Comparison of ENCODE assay signal across 32 cellular contexts in genomic region chr2:216649573-216649972, GRCh38. TPM values are rescaled to one million over a fixed set of nuclear protein-coding genes. Genes with fewer than 3 reads are reported as not detected.
A peak's percentile ranks its signal among the peaks of the same experiment; 100 is the strongest.
DNase-seq lines count a peak whose midpoint lies in the region; ATAC-seq and TF ChIP-seq lines count a peak whose summit lies in the region.
"Had no signal": no experiment of that assay in that cellular context is flagged by ENCODE, and none has a peak within 500 bp of the region (broad histone marks: within the 10 kb centered on the region; RNA-seq: fewer than 3 reads in every experiment).

No MANE protein-coding gene starts in this region.

- no peak overlapping the region for H3K4me3 Mint-ChIP-seq in nephron
- H3K4me3 Mint-ChIP-seq in activated CD4-positive, alpha-beta memory T cell treated with anti-CD3 and anti-CD28 coated beads, Interleukin-2, amount 10 ng/mL, durations not matched to agents 7 days and 5 days, result no peak overlapping the region
- H3K4me3 Mint-ChIP-seq: activated CD8-positive, alpha-beta T cell treated with anti-CD3 and anti-CD28 coated beads for 36 hours; activated naive CD4-positive, alpha-beta T cell treated with anti-CD3 and anti-CD28 coated beads, Interleukin-2, amount 10 ng/mL, durations not matched to agents 7 days and 5 days; activated T-helper 17 cell treated with anti-CD3 and anti-CD28 coated beads, Interleukin-2, amount 50 U/mL, for 72 hours; memory B cell; T-helper 1 cell treated with Interleukin-12 subunit alpha and Interleukin-12 subunit beta and Interleukin-4 antibody, amounts not matched to agents 30 μg/mL and 1 μg/mL, for 36 hours had no signal

- in situ Hi-C loops in IMR-90 (cut with MboI; ENCODE audit: low sequenced_read_pairs), result no loop called here

- H2BK20ac ChIP-seq in IMR-90 (ENCODE audit: low read depth, low read length), result no peak overlapping the region

- no peaks in the 10 kb centered on the region for H3K79me1 ChIP-seq in IMR-90 (ENCODE audit: low read depth in 1 of 2, low read length in 2 of 2)

- no peak overlapping the region for H3K23ac ChIP-seq in IMR-90 (ENCODE audit: low read depth, low read length)

- H3K4me2 ChIP-seq in IMR-90 (ENCODE audit: low read depth, low read length), result no peak overlapping the region; the same call in 1 of the 2 replicates

- POLR2A ChIA-PET in IMR-90 (lab: Charles Lee; ENCODE audit: unreplicated experiment), result no interaction called here
- POLR2A ChIA-PET in activated CD4-positive, alpha-beta memory T cell treated with anti-CD3 and anti-CD28 coated beads, Interleukin-2, amount 10 ng/mL, durations not matched to agents 7 days and 5 days (lab: Charles Lee), result no interaction called here

- TF ChIP-seq POLR2A in IMR-90 (IDR thresholded peaks at IDR 0.05; ENCODE audit: low read depth, low read length) (no peak), body of pancreas (IDR thresholded peaks at IDR 0.05) (no peak)

- peaks cover 29% of the 10 kb centered on the region; the same call in 1 of the 2 replicates for H3K4me1 ChIP-seq in IMR-90 (ENCODE audit: control insufficient read depth, insufficient read depth, low read length)
- peaks cover 95% of the 10 kb centered on the region for H3K4me1 ChIP-seq in body of pancreas
- H3K4me1 ChIP-seq in stomach smooth muscle (ENCODE audit: control insufficient read depth, insufficient read depth, low read length), result peaks cover 52% of the 10 kb centered on the region
- H3K4me1 ChIP-seq: prostate gland had no signal

- peaks cover 38% of the 10 kb centered on the region for H3K36me3 Mint-ChIP-seq in nephron (ENCODE audit: low read depth)
- no peaks in the 10 kb centered on the region for H3K36me3 Mint-ChIP-seq in activated CD4-positive, alpha-beta memory T cell treated with anti-CD3 and anti-CD28 coated beads, Interleukin-2, amount 10 ng/mL, durations not matched to agents 7 days and 5 days (ENCODE audit: low read depth)
- H3K36me3 Mint-ChIP-seq: memory B cell had no signal

- H3K9ac ChIP-seq in IMR-90 (ENCODE audit: low read depth, low read length), result no peak overlapping the region
- H3K9ac ChIP-seq in stomach smooth muscle (ENCODE audit: low read length in 2 of 2), result no peak overlapping the region

- 17% methylated on average over 1 of the region's 5 CpGs; no CpG with 5 or more reads in 1 of the 2 experiments for WGBS in IMR-90 (ENCODE audit: extremely low coverage in 2 of 2, insufficient read length in 1 of 2), 2 experiments
- 36 to 38% methylated on average over 5 of the region's 5 CpGs for WGBS in body of pancreas, 2 donors

- H3K9me1 ChIP-seq in IMR-90 (ENCODE audit: insufficient read depth, low read length), result peaks cover 4% of the 10 kb centered on the region

- H3K18ac ChIP-seq in IMR-90 (ENCODE audit: low read depth, low read length), result peak overlapping the region; percentile 45; the same call in 1 of the 2 replicates

- H3K4ac ChIP-seq in IMR-90 (ENCODE audit: low read depth, low read length), result no peak overlapping the region

- no peak overlapping the region for H4K8ac ChIP-seq in IMR-90 (ENCODE audit: low read depth in 2 of 2, low read length in 2 of 2)

- no peak overlapping the region for H2BK5ac ChIP-seq in IMR-90 (ENCODE audit: low read depth, low read length, poor library complexity, severe bottlenecking)

- peaks cover 70% of the 10 kb centered on the region for H3K4me1 Mint-ChIP-seq in nephron
- H3K4me1 Mint-ChIP-seq in activated CD4-positive, alpha-beta memory T cell treated with anti-CD3 and anti-CD28 coated beads, Interleukin-2, amount 10 ng/mL, durations not matched to agents 7 days and 5 days, result no peaks in the 10 kb centered on the region
- H3K4me1 Mint-ChIP-seq: activated T-helper 17 cell treated with anti-CD3 and anti-CD28 coated beads, Interleukin-2, amount 50 U/mL, for 72 hours had no signal

- no peak overlapping the region for H4K91ac ChIP-seq in IMR-90 (ENCODE audit: insufficient read depth, low read depth, low read length)

- TF ChIP-seq CTCF in IMR-90 (conservative IDR thresholded peaks at IDR 0.05; ENCODE audit: low read depth, low read length), result no peak
- TF ChIP-seq CTCF in body of pancreas (IDR thresholded peaks at IDR 0.05), result no peak
- TF ChIP-seq CTCF in nephron (IDR thresholded peaks at IDR 0.05; ENCODE audit: unreplicated experiment in 3 of 3), result no peak

- H2AK5ac ChIP-seq in IMR-90 (ENCODE audit: low read depth, low read length), result no peak overlapping the region

- H3K56ac ChIP-seq in IMR-90 (ENCODE audit: extremely low read depth, insufficient read depth, low read length), result no peak overlapping the region

- H3K14ac ChIP-seq in IMR-90 (replicated peaks; ENCODE audit: low read depth, low read length), result no peak overlapping the region

- no peak overlapping the region for H2AK9ac ChIP-seq in IMR-90 (replicated peaks; ENCODE audit: low read depth, low read length, poor library complexity)

- H2BK15ac ChIP-seq in IMR-90 (ENCODE audit: low read depth, low read length), result no peak overlapping the region

- no peaks in the 10 kb centered on the region for H3K36me3 ChIP-seq in IMR-90 (ENCODE audit: control insufficient read depth, insufficient read depth, low read length)
- H3K36me3 ChIP-seq in body of pancreas (replicated peaks in 1 of 2; ENCODE audit: insufficient read depth in 1 of 2, low read depth in 2 of 2), result no peaks in the 10 kb centered on the region
- no peaks in the 10 kb centered on the region for H3K36me3 ChIP-seq in stomach smooth muscle (ENCODE audit: control insufficient read depth in 2 of 2, insufficient read depth in 2 of 2, low read length in 2 of 2)
- H3K36me3 ChIP-seq: breast epithelium, prostate gland, sigmoid colon had no signal

- peak overlapping the region; percentile 29; the same call in 1 of the 2 replicates for H4K5ac ChIP-seq in IMR-90 (ENCODE audit: low read depth, low read length)

- no peak for TF ChIP-seq RAD21 in IMR-90 (IDR thresholded peaks at IDR 0.05; ENCODE audit: low read length)

- no peaks in the 10 kb centered on the region for H4K20me1 ChIP-seq in IMR-90 (ENCODE audit: insufficient read depth, low read length)

- peak overlapping the region; percentile 59 to 85 (median 79) for H3K27ac Mint-ChIP-seq in nephron
- H3K27ac Mint-ChIP-seq in activated CD4-positive, alpha-beta memory T cell treated with anti-CD3 and anti-CD28 coated beads, Interleukin-2, amount 10 ng/mL, durations not matched to agents 7 days and 5 days, result no peak overlapping the region
- H3K27ac Mint-ChIP-seq: activated CD8-positive, alpha-beta T cell treated with anti-CD3 and anti-CD28 coated beads for 36 hours; activated naive CD4-positive, alpha-beta T cell treated with anti-CD3 and anti-CD28 coated beads, Interleukin-2, amount 10 ng/mL, durations not matched to agents 7 days and 5 days; activated T-helper 17 cell treated with anti-CD3 and anti-CD28 coated beads, Interleukin-2, amount 50 U/mL, for 72 hours; memory B cell; T-helper 1 cell treated with Interleukin-12 subunit alpha and Interleukin-12 subunit beta and Interleukin-4 antibody, amounts not matched to agents 30 μg/mL and 1 μg/mL, for 36 hours had no signal

- H3K9me3 ChIP-seq in IMR-90 (ENCODE audit: control insufficient read depth, insufficient read depth, low read length) (no peaks in the 10 kb centered on the region), body of pancreas (no peaks in the 10 kb centered on the region), stomach smooth muscle (ENCODE audit: control insufficient read depth in 2 of 2, low read length in 2 of 2) (no peaks in the 10 kb centered on the region)
- H3K9me3 ChIP-seq: breast epithelium, prostate gland, sigmoid colon had no signal

- no peaks in the 10 kb centered on the region for H3K27me3 Mint-ChIP-seq in nephron (ENCODE audit: low read depth)
- H3K27me3 Mint-ChIP-seq in activated CD4-positive, alpha-beta memory T cell treated with anti-CD3 and anti-CD28 coated beads, Interleukin-2, amount 10 ng/mL, durations not matched to agents 7 days and 5 days, result peaks cover 18% of the 10 kb centered on the region

- H3K27me3 ChIP-seq in IMR-90 (ENCODE audit: control insufficient read depth, insufficient read depth, low read length), result peaks cover 1% of the 10 kb centered on the region; the same call in 1 of the 2 replicates
- no peaks in the 10 kb centered on the region for H3K27me3 ChIP-seq in body of pancreas
- no peaks in the 10 kb centered on the region for H3K27me3 ChIP-seq in stomach smooth muscle (ENCODE audit: control insufficient read depth in 1 of 2, insufficient read depth in 2 of 2, low read length in 2 of 2)
- H3K27me3 ChIP-seq: breast epithelium, sigmoid colon had no signal

- ATAC-seq in IMR-90 (ENCODE audit: low read depth), result no peak
- ATAC-seq in body of pancreas, result peak; percentile 9
- no peak for ATAC-seq in HG02870 (IDR thresholded peaks at IDR 0.05; ENCODE audit: unreplicated experiment)
- ATAC-seq: activated CD8-positive, alpha-beta T cell treated with anti-CD3 and anti-CD28 coated beads for 36 hours; activated T-helper 17 cell treated with anti-CD3 and anti-CD28 coated beads, Interleukin-2, amount 50 U/mL, for 72 hours; left lobe of liver; PC-3; SK-N-SH treated with all-trans-retinoic acid at 6 μM for 48 hours had no signal

- intact Hi-C loops in IMR-90 (cut with micrococcal nuclease) (no loop called here), body of pancreas (cut with DNase I) (no loop called here)

- H2BK120ac ChIP-seq in IMR-90 (ENCODE audit: low read depth, low read length), result no peak overlapping the region

- no peaks in the 10 kb centered on the region for H3K9me3 Mint-ChIP-seq in nephron
- H3K9me3 Mint-ChIP-seq in activated CD4-positive, alpha-beta memory T cell treated with anti-CD3 and anti-CD28 coated beads, Interleukin-2, amount 10 ng/mL, durations not matched to agents 7 days and 5 days, result no peaks in the 10 kb centered on the region
- H3K9me3 Mint-ChIP-seq: activated naive CD4-positive, alpha-beta T cell treated with anti-CD3 and anti-CD28 coated beads, Interleukin-2, amount 10 ng/mL, durations not matched to agents 7 days and 5 days; activated T-helper 17 cell treated with anti-CD3 and anti-CD28 coated beads, Interleukin-2, amount 50 U/mL, for 72 hours; T-helper 1 cell treated with Interleukin-12 subunit alpha and Interleukin-12 subunit beta and Interleukin-4 antibody, amounts not matched to agents 30 μg/mL and 1 μg/mL, for 36 hours had no signal

- dilution Hi-C loops in IMR-90 (cut with HindIII; ENCODE audit: low sequenced_read_pairs, unreplicated experiment), result no loop called here

- CTCF ChIA-PET in IMR-90 (lab: Yijun Ruan, JAX), result interaction anchor here (1.3 kb wide), 1 partner anchor 130 kb away, joined by 3 read pairs; no protein-coding TSS in a partner anchor
- CTCF ChIA-PET in activated CD4-positive, alpha-beta memory T cell treated with anti-CD3 and anti-CD28 coated beads, Interleukin-2, amount 10 ng/mL, durations not matched to agents 7 days and 5 days (lab: Charles Lee), result no interaction called here

- H2AFZ ChIP-seq in IMR-90 (replicated peaks; ENCODE audit: low read length, poor library complexity), result no peak overlapping the region

- H3K27ac ChIP-seq in IMR-90 (ENCODE audit: insufficient read depth, low read length) (no peak overlapping the region), body of pancreas (peak overlapping the region; percentile 22 to 92 (median 88)), stomach smooth muscle (ENCODE audit: low read length) (peak overlapping the region; percentile 37)
- H3K27ac ChIP-seq: breast epithelium, HL-60, prostate gland had no signal

- no peak overlapping the region for H3K4me3 ChIP-seq in IMR-90 (ENCODE audit: insufficient read depth, low read depth, low read length)
- H3K4me3 ChIP-seq in body of pancreas, result no peak overlapping the region
- H3K4me3 ChIP-seq in stomach smooth muscle (ENCODE audit: low read length in 2 of 2), result no peak overlapping the region
- H3K4me3 ChIP-seq: breast epithelium, prostate gland, sigmoid colon had no signal

- no TSS peak for BruUV-seq in IMR-90 (replicated peaks; lab: Mats Ljungman, UMichigan)

- DNase-seq in IMR-90 (no peak), body of pancreas (peak in 3 of 4 donors; percentile 41 to 64 (median 60)), NCI-H748 (lab: John Stamatoyannopoulos, UW; ENCODE audit: unreplicated experiment) (no peak)
- no peak for DNase-seq in effector CD4-positive, alpha-beta T cell
- DNase-seq in activated CD4-positive, alpha-beta memory T cell treated with anti-CD3 and anti-CD28 coated beads, Interleukin-2, amount 10 ng/mL, durations not matched to agents 7 days and 5 days, result no peak
- DNase-seq: activated CD4-positive, CD25-positive, alpha-beta regulatory T cell treated with anti-CD3 and anti-CD28 coated beads, Interleukin-2, amount 50 U/mL, for 72 hours; activated CD8-positive, alpha-beta T cell treated with anti-CD3 and anti-CD28 coated beads for 36 hours; activated naive CD4-positive, alpha-beta T cell treated with anti-CD3 and anti-CD28 coated beads, Interleukin-2, amount 10 ng/mL, durations not matched to agents 7 days and 5 days; C1 segment of cervical spinal cord; DMS79; GF-D8; Kasumi-1; NCI-H1436; NCI-H2081; NCI-H2227 treated with DMSO at 0.1 percent for 48 hours; NCI-H526; NK-92 treated with Interleukin-12 subunit alpha and Interleukin-12 subunit beta, amount 100 ng/mL, for 24 hours; PC-3; Right ventricle myocardium superior; sigmoid colon; stimulated activated CD4-positive, alpha-beta T cell treated with anti-CD3 and anti-CD28 coated beads, Interleukin-4, amount 100 ng/mL, for 24 hours had no signal

RNA-seq across cellular contexts. Expression of gene IGFBP2, which starts 16.4 kb away (rescaled TPM):
- total RNA-seq in IMR-90 (2012; rRNA removed), result 33.5 and 36.7 TPM in 2 replicates
- polyA plus RNA-seq in IMR-90 (2012; rRNA removed), result 236 and 257 TPM in 2 replicates
- 205 and 355 TPM in 2 replicates for polyA plus RNA-seq in IMR-90 (2012; cell fraction: cytosol; rRNA removed)
- 73.3 and 119 TPM in 2 replicates for polyA plus RNA-seq in IMR-90 (2012; cell fraction: nucleus; rRNA removed; ENCODE audit: low replicate concordance)
- total RNA-seq in body of pancreas, result 100 to 1,000 TPM; 129 to 170 TPM
- total RNA-seq in activated CD4-positive, alpha-beta memory T cell treated with anti-CD3 and anti-CD28 coated beads, Interleukin-2, amount 10 ng/mL, durations not matched to agents 7 days and 5 days, result 1 to 10 TPM in 1 of 2 experiments, under 1 TPM in 1; 0.83 to 1.2 TPM

RNA-seq across cellular contexts. Expression of gene IGFBP5, which starts 45.8 kb away (rescaled TPM):
- total RNA-seq in IMR-90 (2012; rRNA removed), result 392 and 433 TPM in 2 replicates
- 1,339 and 1,767 TPM in 2 replicates for polyA plus RNA-seq in IMR-90 (2012; rRNA removed)
- polyA plus RNA-seq in IMR-90 (2012; cell fraction: cytosol; rRNA removed), result 847 and 1,056 TPM in 2 replicates
- polyA plus RNA-seq in IMR-90 (2012; cell fraction: nucleus; rRNA removed; ENCODE audit: low replicate concordance), result 732 and 841 TPM in 2 replicates
- total RNA-seq in body of pancreas, result 100 to 1,000 TPM in 1 of 2 donors, 10 to 100 TPM in 1; 35.8 to 415 TPM
- not detected for total RNA-seq in activated CD4-positive, alpha-beta memory T cell treated with anti-CD3 and anti-CD28 coated beads, Interleukin-2, amount 10 ng/mL, durations not matched to agents 7 days and 5 days
- total RNA-seq: activated CD8-positive, alpha-beta T cell treated with anti-CD3 and anti-CD28 coated beads for 36 hours; activated T-helper 17 cell treated with anti-CD3 and anti-CD28 coated beads, Interleukin-2, amount 50 U/mL, for 72 hours had no signal

Comparison
In these comparisons a context has a peak if more than half of its experiments do, and no peak if none do; other contexts are left out.
1. DNase-seq: peak in body of pancreas (3 of 4); none in IMR-90 (single experiment), effector CD4-positive, alpha-beta T cell (single experiment), NCI-H748 (single experiment) and activated CD4-positive, alpha-beta memory T cell treated with anti-CD3 and anti-CD28 coated beads, Interleukin-2, amount 10 ng/mL, durations not matched to agents 7 days and 5 days (single experiment).
2. RNA of gene IGFBP2, which starts 16.4 kb away (total RNA-seq): 129 to 170 TPM in body of pancreas and 33.5 to 36.7 TPM in IMR-90; 0.83 to 1.2 TPM in activated CD4-positive, alpha-beta memory T cell treated with anti-CD3 and anti-CD28 coated beads, Interleukin-2, amount 10 ng/mL, durations not matched to agents 7 days and 5 days; every median in the first group is over 10 times any median in the second.
3. RNA of gene IGFBP5, which starts 45.8 kb away (total RNA-seq): 35.8 to 415 TPM in body of pancreas and 392 to 433 TPM in IMR-90; not detected in activated CD4-positive, alpha-beta memory T cell treated with anti-CD3 and anti-CD28 coated beads, Interleukin-2, amount 10 ng/mL, durations not matched to agents 7 days and 5 days; every median in the first group is over 10 times any median in the second.